In the genomic region with DNA sequence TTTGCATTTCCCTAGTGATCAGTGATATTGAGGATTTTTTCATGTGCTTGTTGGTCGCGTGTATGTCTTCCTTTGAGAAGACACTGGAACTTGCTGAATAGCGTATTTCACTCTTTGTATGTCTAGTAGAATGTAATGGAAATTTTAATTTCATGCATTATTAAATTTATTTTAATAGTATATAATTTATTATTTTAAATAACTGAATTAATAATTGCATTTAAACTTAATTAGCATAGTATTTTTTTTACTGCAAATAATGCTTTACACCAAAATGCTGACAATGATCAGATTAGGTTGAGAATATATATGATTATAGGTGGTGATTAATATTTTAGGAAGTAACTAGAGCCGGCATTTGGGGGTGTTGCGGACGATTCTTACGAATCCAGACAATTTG, we compare ENCODE assay signal across 5 cellular contexts.
"Had no signal": no experiment of that assay in that cellular context is flagged by ENCODE, and none has a peak within 500 bp of the region (broad histone marks: within the 10 kb centered on the region; RNA-seq: fewer than 3 reads in every experiment).

No MANE protein-coding gene starts in this region.

- H3K27ac ChIP-seq: adrenal gland, body of pancreas, colonic mucosa, WERI-Rb-1 had no signal

- H3K4me3 ChIP-seq: adrenal gland, body of pancreas, colonic mucosa had no signal

- H3K4me1 ChIP-seq: adrenal gland, body of pancreas, colonic mucosa had no signal

- H3K36me3 ChIP-seq: colonic mucosa, WERI-Rb-1 had no signal

- FAIRE-seq: frontal cortex had no signal

- H3K27me3 ChIP-seq: adrenal gland, body of pancreas, colonic mucosa had no signal
